ENCODE assay signal across 8 cellular contexts in the genomic region with DNA sequence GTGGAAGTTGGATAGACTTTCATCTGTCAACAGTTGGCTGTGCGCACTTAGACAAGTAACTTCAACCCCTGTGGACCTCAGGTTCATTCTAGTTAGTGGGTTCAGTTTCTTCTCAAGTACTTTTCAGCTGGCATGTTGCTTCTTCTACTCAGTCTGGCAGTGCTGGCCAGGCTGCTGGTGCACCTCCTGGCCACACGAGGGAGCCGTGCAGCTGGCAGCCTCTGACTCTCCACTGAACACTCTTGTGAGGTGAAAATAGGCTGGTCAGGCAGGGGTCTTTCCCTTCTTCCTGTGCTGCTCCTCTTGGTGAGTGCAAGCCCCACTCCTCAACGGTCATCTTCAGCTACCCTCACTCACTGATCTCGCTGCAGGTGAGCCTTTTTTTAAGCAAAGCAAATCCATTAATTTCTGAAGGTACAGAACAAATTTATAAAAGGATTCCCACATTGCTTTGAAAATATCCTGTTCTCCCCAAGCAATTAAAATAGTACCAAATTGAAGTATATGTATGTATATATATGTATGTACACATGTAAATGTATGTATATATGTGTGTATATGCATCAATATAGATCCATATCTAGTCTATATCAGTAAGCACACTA. TPM values are rescaled to one million over a fixed set of nuclear protein-coding genes. Genes with fewer than 3 reads are reported as not detected.
DNase-seq lines count a peak whose midpoint lies in the region; ATAC-seq, FAIRE-seq and TF ChIP-seq lines count a peak whose summit lies in the region.

No MANE protein-coding gene starts in this region.

- DNase-seq in COR-L47 (lab: John Stamatoyannopoulos, UW) (peak; percentile 4), HTR-8/SVneo (ENCODE audit: insufficient read length, low spot score) (peak; percentile 54), SK-N-SH (peak; percentile 59), right cardiac atrium (peak; percentile 51 to 75 (median 72)), smooth muscle cell (lab: John Stamatoyannopoulos, UW; ENCODE audit: unreplicated experiment) (no peak)
- peak; percentile 46 for DNase-seq in activated naive CD8-positive, alpha-beta T cell treated with anti-CD3 and anti-CD28 coated beads, Interleukin-2, amount 50 U/mL, for 24 hours

- H2AFZ ChIP-seq in SK-N-SH (ENCODE audit: low read depth), result no peak overlapping the region
- H2AFZ ChIP-seq in smooth muscle cell (ENCODE audit: low read depth), result no peak overlapping the region

- H4K20me1 ChIP-seq in SK-N-SH (ENCODE audit: insufficient read depth) (no peaks in the 10 kb centered on the region), smooth muscle cell (ENCODE audit: low read depth) (no peaks in the 10 kb centered on the region)

- peak; percentile 89 for FAIRE-seq in HTR-8/SVneo (lab: Jason Lieb, UNC)

- H3K36me3 ChIP-seq in SK-N-SH (replicated peaks in 1 of 2; ENCODE audit: control insufficient read depth in 1 of 2, insufficient read depth in 2 of 2, low read length in 1 of 2) (no peaks in the 10 kb centered on the region), smooth muscle cell (ENCODE audit: low read depth) (no peaks in the 10 kb centered on the region)

- no peaks in the 10 kb centered on the region for H3K9me2 ChIP-seq in SK-N-SH

- H3K9me3 ChIP-seq in SK-N-SH, result no peaks in the 10 kb centered on the region
- H3K9me3 ChIP-seq in right cardiac atrium (ENCODE audit: control insufficient read depth, low read length), result no peaks in the 10 kb centered on the region
- H3K9me3 ChIP-seq in smooth muscle cell (replicated peaks; ENCODE audit: low read depth), result no peaks in the 10 kb centered on the region

- H3K27me3 ChIP-seq in SK-N-SH (ENCODE audit: insufficient read depth) (peaks cover 25% of the 10 kb centered on the region; the same call in 1 of the 2 replicates), right cardiac atrium (ENCODE audit: control insufficient read depth, insufficient read depth) (no peaks in the 10 kb centered on the region), smooth muscle cell (ENCODE audit: low read depth) (no peaks in the 10 kb centered on the region)

- H3K4me1 Mint-ChIP-seq in activated naive CD8-positive, alpha-beta T cell treated with anti-CD3 and anti-CD28 coated beads, Interleukin-2, amount 50 U/mL, for 24 hours, result no peaks in the 10 kb centered on the region

- ATAC-seq in GM19397 (IDR thresholded peaks at IDR 0.05; ENCODE audit: unreplicated experiment) (peak; percentile 87), right cardiac atrium (peak; percentile 47 to 85), HG03378 (IDR thresholded peaks at IDR 0.05; ENCODE audit: unreplicated experiment) (no peak)
- ATAC-seq in activated naive CD8-positive, alpha-beta T cell treated with anti-CD3 and anti-CD28 coated beads, Interleukin-2, amount 50 U/mL, for 24 hours, result peak; percentile 65

- H3K27ac ChIP-seq in SK-N-SH (ENCODE audit: low read depth in 2 of 2, low read length in 1 of 2), result no peak overlapping the region
- no peak overlapping the region for H3K27ac ChIP-seq in right cardiac atrium (ENCODE audit: low read length)
- H3K27ac ChIP-seq in smooth muscle cell (ENCODE audit: low read depth), result no peak overlapping the region

- H3K4me1 ChIP-seq in SK-N-SH (ENCODE audit: control insufficient read depth in 1 of 2, insufficient read depth in 2 of 2, low read depth in 1 of 2, low read length in 1 of 2) (no peaks in the 10 kb centered on the region), right cardiac atrium (ENCODE audit: control insufficient read depth, insufficient read depth, low read length) (no peaks in the 10 kb centered on the region), smooth muscle cell (ENCODE audit: low read depth) (no peaks in the 10 kb centered on the region)

- WGBS in SK-N-SH (ENCODE audit: low lambda C conversion rate), result 2% methylated on average over 5 of the region's 5 CpGs
- 23% methylated on average over 5 of the region's 5 CpGs for WGBS in right cardiac atrium
- WGBS in smooth muscle cell (ENCODE audit: low lambda C conversion rate), result 18% methylated on average over 5 of the region's 5 CpGs

- peak; percentile 62 for TF ChIP-seq RAD21 in SK-N-SH (IDR thresholded peaks at IDR 0.05; ENCODE audit: low read length)

- H3K4me3 ChIP-seq in SK-N-SH (ENCODE audit: low read depth in 2 of 2, low read length in 1 of 2) (no peak overlapping the region; a peak in 1 of 4 replicates), right cardiac atrium (ENCODE audit: low read length) (no peak overlapping the region), smooth muscle cell (no peak overlapping the region)

- H3K9me3 Mint-ChIP-seq in activated naive CD8-positive, alpha-beta T cell treated with anti-CD3 and anti-CD28 coated beads, Interleukin-2, amount 50 U/mL, for 24 hours, result no peaks in the 10 kb centered on the region

- no peak for TF ChIP-seq EP300 in SK-N-SH (IDR thresholded peaks at IDR 0.05; ENCODE audit: borderline replicate concordance in 1 of 2, low read depth in 1 of 2, low read length in 1 of 2)

- TF ChIP-seq CTCF in SK-N-SH (IDR thresholded peaks at IDR 0.05), result peak; percentile 92
- TF ChIP-seq CTCF in smooth muscle cell (IDR thresholded peaks at IDR 0.05; ENCODE audit: borderline replicate concordance, insufficient read depth, poor library complexity, severe bottlenecking), result peak; percentile 64

- H3K36me3 Mint-ChIP-seq in activated naive CD8-positive, alpha-beta T cell treated with anti-CD3 and anti-CD28 coated beads, Interleukin-2, amount 50 U/mL, for 24 hours (ENCODE audit: low read depth), result no peaks in the 10 kb centered on the region

- intact Hi-C loops in right cardiac atrium (cut with DNase I), result loop anchor here in 3 of 4 donors (5.0 to 10.0 kb wide), 3 partner anchors 62 to 160 kb away; no protein-coding TSS in a partner anchor

- POLR2A ChIA-PET in SK-N-SH (lab: Yijun Ruan, JAX), result no interaction called here

- no peak overlapping the region for H3K4me3 Mint-ChIP-seq in activated naive CD8-positive, alpha-beta T cell treated with anti-CD3 and anti-CD28 coated beads, Interleukin-2, amount 50 U/mL, for 24 hours

- CTCF ChIA-PET in SK-N-SH (lab: Yijun Ruan, JAX), result interaction anchor here (0.5 to 2.1 kb wide), 18 partner anchors 9 to 188 kb away, joined by 3 to 23 read pairs (median 4); no protein-coding TSS in a partner anchor

- H3K79me2 ChIP-seq in SK-N-SH (ENCODE audit: insufficient read depth) (no peaks in the 10 kb centered on the region), smooth muscle cell (ENCODE audit: low read depth) (no peaks in the 10 kb centered on the region)

- H3K9ac ChIP-seq in SK-N-SH (no peak overlapping the region), smooth muscle cell (ENCODE audit: low read depth) (no peak overlapping the region)

- no peaks in the 10 kb centered on the region for H3K27me3 Mint-ChIP-seq in activated naive CD8-positive, alpha-beta T cell treated with anti-CD3 and anti-CD28 coated beads, Interleukin-2, amount 50 U/mL, for 24 hours

- H3K27ac Mint-ChIP-seq in activated naive CD8-positive, alpha-beta T cell treated with anti-CD3 and anti-CD28 coated beads, Interleukin-2, amount 50 U/mL, for 24 hours, result no peak overlapping the region

- H3F3A ChIP-seq in SK-N-SH (replicated peaks; ENCODE audit: insufficient read depth) (no peaks in the 10 kb centered on the region), smooth muscle cell (ENCODE audit: low read depth) (no peaks in the 10 kb centered on the region)

- no peak overlapping the region for H3K4me2 ChIP-seq in SK-N-SH
- no peak overlapping the region for H3K4me2 ChIP-seq in smooth muscle cell

TF ChIP-seq in SK-N-SH, 30 proteins besides CTCF, POLR2A, EP300 and RAD21:
- TF ChIP-seq SMC3 (IDR thresholded peaks at IDR 0.05; ENCODE audit: low read depth, low read length), result peak; percentile 77
- TF ChIP-seq TEAD4 (IDR thresholded peaks at IDR 0.05; ENCODE audit: borderline replicate concordance, insufficient read depth), result no peak

RNA-seq across cellular contexts. Expression of a gene that starts 30.6 kb away (rescaled TPM):
- polyA plus RNA-seq in SK-N-SH (2012; rRNA removed) (0.07 and 0.11 TPM in 2 replicates), right cardiac atrium (2.1 TPM), smooth muscle cell (0.53 TPM in 1 of 2 replicates, not detected in the other)
- polyA plus RNA-seq in SK-N-SH (2012; cell fraction: cytosol; rRNA removed), result 0.09 and 0.12 TPM in 2 replicates
- polyA plus RNA-seq in SK-N-SH (2012; cell fraction: nucleus; rRNA removed), result 0.06 and 0.15 TPM in 2 replicates
- total RNA-seq in right cardiac atrium (1 to 10 TPM; 5.5 to 8.2 (median 5.9) TPM), smooth muscle cell (0.36 TPM in 1 of 2 replicates, not detected in the other)
